In the genomic region with DNA sequence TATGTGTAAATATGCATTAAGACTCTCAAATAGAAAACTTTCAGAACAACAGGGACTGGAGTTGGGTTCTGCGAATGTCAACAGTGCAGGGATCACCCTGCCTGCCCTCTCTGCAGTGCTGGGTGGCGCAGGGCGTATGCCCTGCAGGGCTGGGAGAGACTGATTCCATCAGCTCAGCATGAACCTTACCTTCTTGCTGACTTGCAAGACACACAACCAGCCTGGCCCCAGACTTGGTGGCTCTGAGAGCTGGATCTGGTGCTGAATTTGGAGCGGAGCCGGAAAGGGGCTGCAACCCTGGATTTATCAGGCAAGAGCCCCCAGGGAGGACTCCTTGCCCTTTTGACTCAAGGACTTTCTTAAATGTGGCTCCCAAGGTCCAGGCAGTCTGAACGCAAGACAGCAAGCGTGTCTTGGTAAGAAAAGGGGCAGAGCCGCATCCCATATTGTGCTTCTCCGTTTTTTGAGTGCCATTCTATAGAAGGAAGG, we compare ENCODE assay signal across 16 cellular contexts.
DNase-seq lines count a peak whose midpoint lies in the region; TF ChIP-seq lines count a peak whose summit lies in the region.
"Had no signal": no experiment of that assay in that cellular context is flagged by ENCODE, and none has a peak within 500 bp of the region (broad histone marks: within the 10 kb centered on the region; RNA-seq: fewer than 3 reads in every experiment).

No MANE protein-coding gene starts in this region.

- no peaks in the 10 kb centered on the region for H3K4me1 Mint-ChIP-seq in activated T-cell treated with anti-CD3 and anti-CD28 coated beads, Interleukin-2, amount 50 U/mL, for 24 hours (ENCODE audit: low read depth)
- H3K4me1 Mint-ChIP-seq: CD4-positive, alpha-beta memory T cell had no signal

- peaks cover 8% of the 10 kb centered on the region for H3K9me3 Mint-ChIP-seq in activated T-cell treated with anti-CD3 and anti-CD28 coated beads, Interleukin-2, amount 50 U/mL, for 24 hours
- H3K9me3 Mint-ChIP-seq: GM23338 had no signal

- peaks cover 6% of the 10 kb centered on the region for H3K27me3 Mint-ChIP-seq in activated T-cell treated with anti-CD3 and anti-CD28 coated beads, Interleukin-2, amount 50 U/mL, for 24 hours
- H3K27me3 Mint-ChIP-seq: CD4-positive, alpha-beta memory T cell had no signal

- no peaks in the 10 kb centered on the region for H3K36me3 Mint-ChIP-seq in activated T-cell treated with anti-CD3 and anti-CD28 coated beads, Interleukin-2, amount 50 U/mL, for 24 hours (ENCODE audit: low read depth)
- H3K36me3 Mint-ChIP-seq: CD4-positive, alpha-beta memory T cell had no signal

- no peak for TF ChIP-seq CTCF in spleen (IDR thresholded peaks at IDR 0.05 in 8 of 11, conservative IDR thresholded peaks at IDR 0.05 in 3 of 11)

- no peak overlapping the region for H3K27ac Mint-ChIP-seq in activated T-cell treated with anti-CD3 and anti-CD28 coated beads, Interleukin-2, amount 50 U/mL, for 24 hours
- H3K27ac Mint-ChIP-seq: CD4-positive, alpha-beta memory T cell; GM23338 had no signal

- DNase-seq in HT-29 (ENCODE audit: low spot score) (peak; percentile 57), RPMI8226 (peak; percentile 60), islet precursor cell (peak; percentile 37), spleen (peak; percentile 46), glomerular visceral epithelial cell (ENCODE audit: extremely low spot score) (no peak), NCI-H1105 treated with DMSO at 0.1 percent for 48 hours (lab: John Stamatoyannopoulos, UW) (no peak), HCEC 1CT (no peak)
- DNase-seq in activated T-cell treated with anti-CD3 and anti-CD28 coated beads, Interleukin-2, amount 50 U/mL, for 24 hours: no peak
- DNase-seq: C1 segment of cervical spinal cord; Calu3; CD4-positive, alpha-beta memory T cell; COR-L47; DMS53; DMS79 treated with DMSO at 0.1 percent for 48 hours had no signal

- WGBS in spleen, 5 donors: 86 to 91% (median 88%) methylated on average over 9 of the region's 9 CpGs

- H3K27me3 ChIP-seq in spleen (replicated peaks in 1 of 7): peaks cover 0 to 12% (median 0%) of the 10 kb centered on the region in 7 donors

- no peak for TF ChIP-seq POLR2A in spleen (IDR thresholded peaks at IDR 0.05)

- no peak overlapping the region for H3K4me3 Mint-ChIP-seq in activated T-cell treated with anti-CD3 and anti-CD28 coated beads, Interleukin-2, amount 50 U/mL, for 24 hours
- H3K4me3 Mint-ChIP-seq: CD4-positive, alpha-beta memory T cell; GM23338 had no signal

- no peak overlapping the region for H3K4me3 ChIP-seq in spleen
- H3K4me3 ChIP-seq: GM23338, HAP-1 had no signal

- no peaks in the 10 kb centered on the region for H3K4me1 ChIP-seq in spleen

- intact Hi-C loops in spleen (cut with DNase I; ENCODE audit: low total_unique reads): no loop called here

- no peaks in the 10 kb centered on the region for H3K36me3 ChIP-seq in spleen
- H3K36me3 ChIP-seq: HAP-1 had no signal

- no peak overlapping the region for H3K27ac ChIP-seq in spleen

- peaks cover 0 to 6% (median 0%) of the 10 kb centered on the region in 8 donors for H3K9me3 ChIP-seq in spleen
- H3K9me3 ChIP-seq: HAP-1 had no signal

Comparison
In these comparisons a context has a peak if more than half of its experiments do, and no peak if none do; other contexts are left out.
1. DNase-seq: peak in HT-29 (single experiment), RPMI8226 (single experiment), islet precursor cell (single experiment) and spleen (single experiment); none in glomerular visceral epithelial cell (single experiment), NCI-H1105 treated with DMSO at 0.1 percent for 48 hours (single experiment), HCEC 1CT (single experiment) and activated T-cell treated with anti-CD3 and anti-CD28 coated beads, Interleukin-2, amount 50 U/mL, for 24 hours (single experiment).